Comparison of ENCODE assay signal across 30 cellular contexts in the genomic region with DNA sequence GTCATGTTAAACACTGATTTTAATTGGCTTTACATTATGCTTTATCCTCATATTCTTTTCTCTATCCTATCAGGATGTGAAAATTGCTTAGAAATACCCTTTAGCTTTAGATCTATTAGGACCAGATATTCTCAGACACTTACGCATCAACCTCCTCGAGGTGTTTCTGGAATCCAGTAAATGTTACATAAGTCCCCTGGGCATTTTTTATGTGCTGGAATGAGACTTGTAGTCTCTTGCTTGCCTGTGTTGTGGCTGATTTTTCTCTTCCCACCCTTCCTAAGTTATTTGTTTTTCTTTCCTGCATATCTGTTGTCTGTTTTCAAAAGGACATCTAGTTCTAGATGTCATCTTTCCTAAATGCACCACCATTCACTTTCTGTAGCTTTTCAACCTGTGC.
"Had no signal": no experiment of that assay in that cellular context is flagged by ENCODE, and none has a peak within 500 bp of the region (broad histone marks: within the 10 kb centered on the region; RNA-seq: fewer than 3 reads in every experiment).

No MANE protein-coding gene starts in this region.

- H3K36me3 ChIP-seq: Peyer's patch had no signal

- H3K36me3 Mint-ChIP-seq: activated naive CD8-positive, alpha-beta T cell; brain had no signal

- H3K4me1 ChIP-seq: Peyer's patch had no signal

- H3K4me1 Mint-ChIP-seq: activated CD4-positive, alpha-beta T cell treated with anti-CD3 and anti-CD28 coated beads, Interleukin-2, amount 10 ng/mL, durations not matched to agents 24 days and 14 days; activated naive CD8-positive, alpha-beta T cell treated with anti-CD3 and anti-CD28 coated beads, Interleukin-2, amount 50 U/mL, for 24 hours; brain had no signal

- H3K27ac Mint-ChIP-seq: activated CD4-positive, alpha-beta T cell treated with anti-CD3 and anti-CD28 coated beads, Interleukin-2, amount 10 ng/mL, durations not matched to agents 24 days and 14 days; activated CD8-positive, alpha-beta T cell treated with anti-CD3 and anti-CD28 coated beads for 36 hours; activated naive CD8-positive, alpha-beta T cell; activated naive CD8-positive, alpha-beta T cell treated with anti-CD3 and anti-CD28 coated beads, Interleukin-2, amount 50 U/mL, for 24 hours; activated T-cell treated with anti-CD3 and anti-CD28 coated beads, Interleukin-2, amount 50 U/mL, for 72 hours; activated T-helper 2 cell treated with anti-CD3 and anti-CD28 coated beads, Interferon-gamma antibody, Interleukin-2, Interleukin-4, amounts not matched to agents 10 μg/mL and 5 μg/mL and 100 μg/mL, durations not matched to agents 14 hours and 24 hours and 36 hours; brain had no signal

- ATAC-seq: activated CD8-positive, alpha-beta T cell treated with anti-CD3 and anti-CD28 coated beads for 36 hours; activated naive CD8-positive, alpha-beta T cell treated with anti-CD3 and anti-CD28 coated beads, Interleukin-2, amount 50 U/mL, for 24 hours; activated T-cell treated with anti-CD3 and anti-CD28 coated beads, Interleukin-2, amount 50 U/mL, for 72 hours; K562; PC-3; Right ventricle myocardium inferior had no signal

- H3K9me3 Mint-ChIP-seq: activated CD4-positive, alpha-beta T cell treated with anti-CD3 and anti-CD28 coated beads, Interleukin-2, amount 10 ng/mL, durations not matched to agents 24 days and 14 days; activated CD8-positive, alpha-beta T cell treated with anti-CD3 and anti-CD28 coated beads for 36 hours; activated T-helper 2 cell treated with anti-CD3 and anti-CD28 coated beads, Interferon-gamma antibody, Interleukin-2, Interleukin-4, amounts not matched to agents 10 μg/mL and 5 μg/mL and 100 μg/mL, durations not matched to agents 14 hours and 24 hours and 36 hours; brain had no signal

- H3K27me3 Mint-ChIP-seq: activated CD4-positive, alpha-beta T cell treated with anti-CD3 and anti-CD28 coated beads, Interleukin-2, amount 10 ng/mL, durations not matched to agents 24 days and 14 days; activated CD8-positive, alpha-beta T cell treated with anti-CD3 and anti-CD28 coated beads for 36 hours; activated naive CD8-positive, alpha-beta T cell; activated naive CD8-positive, alpha-beta T cell treated with anti-CD3 and anti-CD28 coated beads, Interleukin-2, amount 50 U/mL, for 24 hours; brain had no signal

- DNase-seq: activated CD4-positive, alpha-beta T cell treated with anti-CD3 and anti-CD28 coated beads, Interleukin-2, amount 10 ng/mL, durations not matched to agents 24 days and 14 days; activated CD4-positive, alpha-beta T cell treated with anti-CD3 and anti-CD28 coated beads, Interleukin-2, amount 50 U/mL, for 4 hours; activated CD8-positive, alpha-beta T cell treated with anti-CD3 and anti-CD28 coated beads for 36 hours; activated gamma-delta T cell; activated naive CD4-positive, alpha-beta T cell treated with Interleukin-2 at 50 U/mL for 16 hours; activated naive CD8-positive, alpha-beta T cell treated with anti-CD3 and anti-CD28 coated beads, Interleukin-2, amount 50 U/mL, for 24 hours; activated T-cell treated with anti-CD3 and anti-CD28 coated beads, Interleukin-2, amount 50 U/mL, for 1 hour; activated T-cell treated with anti-CD3 and anti-CD28 coated beads, Interleukin-2, amount 50 U/mL, for 72 hours; anterior cingulate cortex; caudate nucleus; cerebellar nuclear complex; NCI-H1048; NCI-H1436 treated with DMSO at 0.1 percent for 48 hours; NCI-H187; NCI-H2029 treated with DMSO at 0.1 percent for 48 hours; NCI-H2107; NCI-H2171; NCI-H510A; NCI-H526; NCI-H748 treated with DMSO at 0.1 percent for 48 hours; NK-92 treated with Interleukin-12 subunit alpha and Interleukin-12 subunit beta, amount 100 ng/mL, for 24 hours; PC-3; Peyer's patch; SIG-M5 had no signal

- H3K27ac ChIP-seq: Peyer's patch, RWPE1 had no signal

- H3K27me3 ChIP-seq: Peyer's patch had no signal

- H3K9me3 ChIP-seq: Peyer's patch had no signal

- H3K4me3 Mint-ChIP-seq: activated CD4-positive, alpha-beta T cell treated with anti-CD3 and anti-CD28 coated beads, Interleukin-2, amount 10 ng/mL, durations not matched to agents 24 days and 14 days; activated CD8-positive, alpha-beta T cell treated with anti-CD3 and anti-CD28 coated beads for 36 hours; activated naive CD8-positive, alpha-beta T cell; activated naive CD8-positive, alpha-beta T cell treated with anti-CD3 and anti-CD28 coated beads, Interleukin-2, amount 50 U/mL, for 24 hours; activated T-cell treated with anti-CD3 and anti-CD28 coated beads, Interleukin-2, amount 50 U/mL, for 72 hours; brain had no signal

- H3K4me3 ChIP-seq: K562, Peyer's patch had no signal
